15 cellular contexts compared by ENCODE assay signal in the genomic region with DNA sequence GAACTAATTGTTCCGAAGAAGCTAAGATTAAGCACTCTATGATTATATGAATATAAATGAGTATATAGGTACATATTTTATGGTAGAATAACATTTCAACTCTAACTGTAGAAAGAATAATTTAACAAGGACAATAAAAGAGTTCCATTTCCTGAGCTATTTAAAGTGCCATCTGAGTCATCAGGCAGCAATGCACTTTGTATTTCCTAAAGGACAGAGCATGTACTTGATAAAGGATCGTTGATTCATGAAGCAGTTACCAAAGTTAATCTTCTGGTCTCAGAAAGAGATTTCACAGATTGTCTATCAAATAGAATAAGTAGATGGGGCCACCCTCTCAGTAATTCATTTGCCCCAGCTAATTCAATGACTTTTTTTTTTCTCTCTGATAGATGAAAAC.
DNase-seq lines count a peak whose midpoint lies in the region; ATAC-seq and TF ChIP-seq lines count a peak whose summit lies in the region.
"Had no signal": no experiment of that assay in that cellular context is flagged by ENCODE, and none has a peak within 500 bp of the region (broad histone marks: within the 10 kb centered on the region; RNA-seq: fewer than 3 reads in every experiment).

No MANE protein-coding gene starts in this region.

- no peak overlapping the region for H3K4me3 Mint-ChIP-seq in MCF 10A (ENCODE audit: unreplicated experiment)

- no peak overlapping the region for H3K27ac ChIP-seq in breast epithelium
- peak overlapping the region; percentile 48 for H3K27ac ChIP-seq in smooth muscle cell (ENCODE audit: low read depth)
- H3K27ac ChIP-seq in thyroid gland: no peak overlapping the region
- H3K27ac ChIP-seq: A549, ovary, tibial artery had no signal

- H3K36me3 ChIP-seq in breast epithelium: no peaks in the 10 kb centered on the region
- H3K36me3 ChIP-seq in smooth muscle cell (ENCODE audit: low read depth): no peaks in the 10 kb centered on the region
- no peaks in the 10 kb centered on the region for H3K36me3 ChIP-seq in thyroid gland
- H3K36me3 ChIP-seq: ovary, tibial artery had no signal

- H3K9ac ChIP-seq in smooth muscle cell (ENCODE audit: low read depth): no peak overlapping the region

- POLR2A ChIA-PET in MCF 10A (lab: Yijun Ruan, JAX): interaction anchor here (0.9 to 1.0 kb wide), 2 partner anchors 11 to 90 kb away, joined by 3 read pairs; no protein-coding TSS in a partner anchor

- DNase-seq in MCF 10A (ENCODE audit: unreplicated experiment): peak; percentile 42
- no peak for DNase-seq in breast epithelium (ENCODE audit: low spot score in 2 of 2)
- peak; percentile 33 for DNase-seq in fibroblast of pulmonary artery (ENCODE audit: low read depth)
- DNase-seq in smooth muscle cell (lab: John Stamatoyannopoulos, UW; ENCODE audit: unreplicated experiment): no peak
- no peak for DNase-seq in thyroid gland
- no peak for DNase-seq in OCI-M2 (lab: John Stamatoyannopoulos, UW; ENCODE audit: unreplicated experiment)
- DNase-seq: activated gamma-delta T cell treated with Interleukin-2 at 50 U/mL for 16 hours, NCI-H1105 treated with DMSO at 0.1 percent for 48 hours, NCI-H524 treated with DMSO at 0.1 percent for 48 hours, ovary, tibial artery had no signal

- no peaks in the 10 kb centered on the region for H3F3A ChIP-seq in smooth muscle cell (ENCODE audit: low read depth)

- no peaks in the 10 kb centered on the region for H3K9me3 ChIP-seq in breast epithelium
- no peaks in the 10 kb centered on the region for H3K9me3 ChIP-seq in smooth muscle cell (replicated peaks; ENCODE audit: low read depth)
- no peaks in the 10 kb centered on the region for H3K9me3 ChIP-seq in thyroid gland
- H3K9me3 ChIP-seq: A549, ovary, tibial artery had no signal

- no peaks in the 10 kb centered on the region for H4K20me1 ChIP-seq in smooth muscle cell (ENCODE audit: low read depth)

- H3K4me1 ChIP-seq in breast epithelium (no peaks in the 10 kb centered on the region), smooth muscle cell (ENCODE audit: low read depth) (peaks cover 22% of the 10 kb centered on the region), thyroid gland (no peaks in the 10 kb centered on the region)
- H3K4me1 ChIP-seq: A549, tibial artery had no signal

- H3K27ac Mint-ChIP-seq in MCF 10A (ENCODE audit: low read depth, unreplicated experiment): no peak overlapping the region

- ATAC-seq in SK-N-SH treated with all-trans-retinoic acid at 6 μM for 48 hours: peak; percentile 87
- no peak for ATAC-seq in HG02588 (IDR thresholded peaks at IDR 0.05; ENCODE audit: unreplicated experiment)
- ATAC-seq: A549, Right ventricle myocardium inferior had no signal

- no peaks in the 10 kb centered on the region for H3K9me3 Mint-ChIP-seq in MCF 10A (ENCODE audit: unreplicated experiment)

- no peaks in the 10 kb centered on the region for H3K27me3 Mint-ChIP-seq in MCF 10A (ENCODE audit: insufficient read depth, unreplicated experiment)

- WGBS in smooth muscle cell (ENCODE audit: low lambda C conversion rate): 41% methylated on average over 2 of the region's 2 CpGs
- 36 to 48% methylated on average over 2 of the region's 2 CpGs for WGBS in thyroid gland, 2 donors

- intact Hi-C loops in MCF 10A (cut with micrococcal nuclease): no loop called here
- intact Hi-C loops in breast epithelium (cut with DNase I; ENCODE audit: low total_unique reads): no loop called here
- intact Hi-C loops in thyroid gland (cut with DNase I): no loop called here

- H3K4me2 ChIP-seq in smooth muscle cell: peak overlapping the region; percentile 44
- H3K4me2 ChIP-seq: A549 had no signal

- H3K36me3 Mint-ChIP-seq in MCF 10A (ENCODE audit: insufficient read depth, unreplicated experiment): no peaks in the 10 kb centered on the region

- H3K4me3 ChIP-seq in breast epithelium: no peak overlapping the region
- no peak overlapping the region for H3K4me3 ChIP-seq in fibroblast of pulmonary artery (replicated peaks; ENCODE audit: low read depth, low read length)
- H3K4me3 ChIP-seq in smooth muscle cell: no peak overlapping the region
- H3K4me3 ChIP-seq in thyroid gland (replicated peaks in 1 of 3): no peak overlapping the region
- H3K4me3 ChIP-seq: A549, ovary, tibial artery had no signal

- H3K79me2 ChIP-seq in smooth muscle cell (ENCODE audit: low read depth): no peaks in the 10 kb centered on the region

- no peak overlapping the region for H2AFZ ChIP-seq in smooth muscle cell (ENCODE audit: low read depth)

- CTCF ChIA-PET in MCF 10A (lab: Yijun Ruan, JAX): no interaction called here

- TF ChIP-seq POLR2A in breast epithelium (IDR thresholded peaks at IDR 0.05) (no peak), thyroid gland (IDR thresholded peaks at IDR 0.05) (no peak)

- no TSS peak for BruUV-seq in MCF 10A (replicated peaks; lab: Mats Ljungman, UMichigan)

- H3K4me1 Mint-ChIP-seq in MCF 10A (ENCODE audit: insufficient read depth, unreplicated experiment): peaks cover 8% of the 10 kb centered on the region

- TF ChIP-seq CTCF in MCF 10A (IDR thresholded peaks at IDR 0.05; ENCODE audit: unreplicated experiment): no peak
- no peak for TF ChIP-seq CTCF in breast epithelium (IDR thresholded peaks at IDR 0.05)
- no peak for TF ChIP-seq CTCF in fibroblast of pulmonary artery (IDR thresholded peaks at IDR 0.05; ENCODE audit: low read length, missing control alignments)
- TF ChIP-seq CTCF in smooth muscle cell (IDR thresholded peaks at IDR 0.05; ENCODE audit: borderline replicate concordance, insufficient read depth, poor library complexity, severe bottlenecking): no peak
- TF ChIP-seq CTCF in thyroid gland (IDR thresholded peaks at IDR 0.05): no peak

- H3K27me3 ChIP-seq in breast epithelium (no peaks in the 10 kb centered on the region), smooth muscle cell (ENCODE audit: low read depth) (no peaks in the 10 kb centered on the region), thyroid gland (no peaks in the 10 kb centered on the region)
- H3K27me3 ChIP-seq: ovary, tibial artery had no signal

TF ChIP-seq in SK-N-SH treated with all-trans-retinoic acid at 6 μM for 48 hours, 23 proteins besides CTCF, POLR2A, EP300 and RAD21:
- TF ChIP-seq, protein P1, sequence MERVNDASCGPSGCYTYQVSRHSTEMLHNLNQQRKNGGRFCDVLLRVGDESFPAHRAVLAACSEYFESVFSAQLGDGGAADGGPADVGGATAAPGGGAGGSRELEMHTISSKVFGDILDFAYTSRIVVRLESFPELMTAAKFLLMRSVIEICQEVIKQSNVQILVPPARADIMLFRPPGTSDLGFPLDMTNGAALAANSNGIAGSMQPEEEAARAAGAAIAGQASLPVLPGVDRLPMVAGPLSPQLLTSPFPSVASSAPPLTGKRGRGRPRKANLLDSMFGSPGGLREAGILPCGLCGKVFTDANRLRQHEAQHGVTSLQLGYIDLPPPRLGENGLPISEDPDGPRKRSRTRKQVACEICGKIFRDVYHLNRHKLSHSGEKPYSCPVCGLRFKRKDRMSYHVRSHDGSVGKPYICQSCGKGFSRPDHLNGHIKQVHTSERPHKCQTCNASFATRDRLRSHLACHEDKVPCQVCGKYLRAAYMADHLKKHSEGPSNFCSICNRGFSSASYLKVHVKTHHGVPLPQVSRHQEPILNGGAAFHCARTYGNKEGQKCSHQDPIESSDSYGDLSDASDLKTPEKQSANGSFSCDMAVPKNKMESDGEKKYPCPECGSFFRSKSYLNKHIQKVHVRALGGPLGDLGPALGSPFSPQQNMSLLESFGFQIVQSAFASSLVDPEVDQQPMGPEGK (CRISPR knock-in tag; IDR thresholded peaks at IDR 0.05; ENCODE audit: borderline replicate concordance): peak; percentile 64; the same call in 1 of the 2 replicates
- no peak for TF ChIP-seq ESRRG (CRISPR knock-in tag; IDR thresholded peaks at IDR 0.05)
- TF ChIP-seq ISL1 (CRISPR knock-in tag; IDR thresholded peaks at IDR 0.05): peak; percentile 97
- TF ChIP-seq OSR1 (CRISPR knock-in tag; IDR thresholded peaks at IDR 0.05): no peak
- no peak for TF ChIP-seq BACH2 (CRISPR knock-in tag; IDR thresholded peaks at IDR 0.05; ENCODE audit: borderline replicate concordance)
- no peak for TF ChIP-seq SNAI2 (CRISPR knock-in tag; IDR thresholded peaks at IDR 0.05)
- peak; percentile 65; the same call in 1 of the 2 replicates for TF ChIP-seq ZC3H10 (CRISPR knock-in tag; IDR thresholded peaks at IDR 0.05)
- TF ChIP-seq ZFP30 (CRISPR knock-in tag; IDR thresholded peaks at IDR 0.05): no peak
- TF ChIP-seq TOX (CRISPR knock-in tag; IDR thresholded peaks at IDR 0.05; ENCODE audit: borderline replicate concordance): peak; percentile 18; the same call in 1 of the 2 replicates
- no peak for TF ChIP-seq ARNTL (CRISPR knock-in tag; IDR thresholded peaks at IDR 0.05; ENCODE audit: borderline replicate concordance, low read depth)
- no peak for TF ChIP-seq PPARA (CRISPR knock-in tag; IDR thresholded peaks at IDR 0.05; ENCODE audit: borderline replicate concordance)
- TF ChIP-seq, protein P2, sequence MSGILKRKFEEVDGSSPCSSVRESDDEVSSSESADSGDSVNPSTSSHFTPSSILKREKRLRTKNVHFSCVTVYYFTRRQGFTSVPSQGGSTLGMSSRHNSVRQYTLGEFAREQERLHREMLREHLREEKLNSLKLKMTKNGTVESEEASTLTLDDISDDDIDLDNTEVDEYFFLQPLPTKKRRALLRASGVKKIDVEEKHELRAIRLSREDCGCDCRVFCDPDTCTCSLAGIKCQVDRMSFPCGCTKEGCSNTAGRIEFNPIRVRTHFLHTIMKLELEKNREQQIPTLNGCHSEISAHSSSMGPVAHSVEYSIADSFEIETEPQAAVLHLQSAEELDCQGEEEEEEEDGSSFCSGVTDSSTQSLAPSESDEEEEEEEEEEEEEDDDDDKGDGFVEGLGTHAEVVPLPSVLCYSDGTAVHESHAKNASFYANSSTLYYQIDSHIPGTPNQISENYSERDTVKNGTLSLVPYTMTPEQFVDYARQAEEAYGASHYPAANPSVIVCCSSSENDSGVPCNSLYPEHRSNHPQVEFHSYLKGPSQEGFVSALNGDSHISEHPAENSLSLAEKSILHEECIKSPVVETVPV (CRISPR knock-in tag; IDR thresholded peaks at IDR 0.05): no peak
- TF ChIP-seq ZNF565 (CRISPR knock-in tag; conservative IDR thresholded peaks at IDR 0.05; ENCODE audit: low read depth): no peak
- TF ChIP-seq ZNF70 (CRISPR knock-in tag; IDR thresholded peaks at IDR 0.05): no peak
- TF ChIP-seq RARB (CRISPR knock-in tag; IDR thresholded peaks at IDR 0.05): no peak
- TF ChIP-seq ZFP3 (CRISPR knock-in tag; IDR thresholded peaks at IDR 0.05): no peak

Comparison
In these comparisons a context has a peak if more than half of its experiments do, and no peak if none do; other contexts are left out.
1. DNase-seq: peak in MCF 10A (single experiment) and fibroblast of pulmonary artery (single experiment); none in breast epithelium (0 of 2), smooth muscle cell (single experiment), thyroid gland (0 of 2) and OCI-M2 (single experiment).